Comparison of ENCODE assay signal across 15 cellular contexts in the genomic region with DNA sequence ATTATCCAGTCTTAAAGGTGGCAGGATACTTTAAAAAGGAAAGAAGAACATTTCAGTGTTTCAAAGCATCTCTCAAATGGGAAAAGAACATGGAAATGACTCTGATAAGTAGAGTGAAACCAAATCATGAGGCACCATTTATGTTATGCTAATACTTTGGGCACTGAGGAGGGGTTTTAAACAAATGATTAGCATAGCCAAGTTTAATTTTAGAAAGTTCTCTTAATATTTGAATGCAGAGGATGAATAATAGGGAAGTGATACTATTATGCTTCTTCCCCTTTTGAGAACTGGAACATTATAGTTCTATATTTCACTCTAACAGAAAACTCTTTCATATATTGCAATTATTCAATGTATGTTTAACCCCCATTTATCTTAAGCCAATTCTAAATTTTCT.
DNase-seq lines count a peak whose midpoint lies in the region; ATAC-seq, FAIRE-seq and TF ChIP-seq lines count a peak whose summit lies in the region.
"Had no signal": no experiment of that assay in that cellular context is flagged by ENCODE, and none has a peak within 500 bp of the region (broad histone marks: within the 10 kb centered on the region; RNA-seq: fewer than 3 reads in every experiment).

No MANE protein-coding gene starts in this region.

- no peaks in the 10 kb centered on the region for H3K4me1 Mint-ChIP-seq in effector memory CD8-positive, alpha-beta T cell (ENCODE audit: low read depth in 2 of 2)
- H3K4me1 Mint-ChIP-seq in activated T-cell treated with anti-CD3 and anti-CD28 coated beads, Interleukin-2, amount 50 U/mL, for 4 hours (ENCODE audit: low read depth): no peaks in the 10 kb centered on the region
- H3K4me1 Mint-ChIP-seq: CD4-positive, CD25-positive, alpha-beta regulatory T cell; nephron progenitor cell; WTC11 had no signal

- ATAC-seq in GM18520 (IDR thresholded peaks at IDR 0.05; ENCODE audit: unreplicated experiment) (peak; percentile 67), GM21529 (IDR thresholded peaks at IDR 0.05; ENCODE audit: unreplicated experiment) (peak; percentile 76), HG03103 (IDR thresholded peaks at IDR 0.05; ENCODE audit: low read depth, unreplicated experiment) (peak; percentile 92), left colon (no peak)
- no peak for ATAC-seq in effector memory CD8-positive, alpha-beta T cell (replicated peaks)
- no peak for ATAC-seq in activated T-cell treated with anti-CD3 and anti-CD28 coated beads, Interleukin-2, amount 50 U/mL, for 4 hours
- ATAC-seq: left lung, WTC11 had no signal

- no peaks in the 10 kb centered on the region for H3K79me2 ChIP-seq in SU-DHL-6 (ENCODE audit: insufficient read depth, low read length)

- FAIRE-seq in HTR-8/SVneo (lab: Jason Lieb, UNC): no peak
- FAIRE-seq: GM19239 had no signal

- intact Hi-C loops in left colon (cut with DNase I, micrococcal nuclease): no loop called here

- no peak for TF ChIP-seq CTCF in SU-DHL-6 (IDR thresholded peaks at IDR 0.05; ENCODE audit: insufficient read depth, low read length, poor library complexity, severe bottlenecking)

- no peaks in the 10 kb centered on the region for H4K20me1 ChIP-seq in SU-DHL-6 (ENCODE audit: low read depth, low read length)

- H3K27ac Mint-ChIP-seq in effector memory CD8-positive, alpha-beta T cell: no peak overlapping the region
- H3K27ac Mint-ChIP-seq: CD4-positive, CD25-positive, alpha-beta regulatory T cell; nephron progenitor cell; WTC11 had no signal

- no peak overlapping the region for H3K4me3 Mint-ChIP-seq in effector memory CD8-positive, alpha-beta T cell
- H3K4me3 Mint-ChIP-seq in activated T-cell treated with anti-CD3 and anti-CD28 coated beads, Interleukin-2, amount 50 U/mL, for 4 hours: no peak overlapping the region
- H3K4me3 Mint-ChIP-seq: CD4-positive, CD25-positive, alpha-beta regulatory T cell; nephron progenitor cell; WTC11 had no signal

- H3K27ac ChIP-seq in SU-DHL-6 (ENCODE audit: low read depth, low read length): peak overlapping the region; percentile 65
- H3K27ac ChIP-seq: left lung had no signal

- no peaks in the 10 kb centered on the region for H3K9me2 ChIP-seq in SU-DHL-6 (replicated peaks; ENCODE audit: insufficient read depth, low read length)
- H3K9me2 ChIP-seq: SK-N-SH had no signal

- peak overlapping the region; percentile 5 for H3K4me3 ChIP-seq in SU-DHL-6 (ENCODE audit: insufficient read depth, low read length, poor library complexity, severe bottlenecking)
- H3K4me3 ChIP-seq: left lung had no signal

- H3F3A ChIP-seq in SU-DHL-6 (ENCODE audit: insufficient read depth): no peaks in the 10 kb centered on the region; the same call in 1 of the 2 replicates

- H3K27me3 ChIP-seq in SU-DHL-6 (ENCODE audit: low read length): no peaks in the 10 kb centered on the region
- H3K27me3 ChIP-seq: left lung had no signal

- H3K27me3 Mint-ChIP-seq in effector memory CD8-positive, alpha-beta T cell: no peaks in the 10 kb centered on the region
- no peaks in the 10 kb centered on the region for H3K27me3 Mint-ChIP-seq in activated T-cell treated with anti-CD3 and anti-CD28 coated beads, Interleukin-2, amount 50 U/mL, for 4 hours (ENCODE audit: low read depth)
- H3K27me3 Mint-ChIP-seq: CD4-positive, CD25-positive, alpha-beta regulatory T cell had no signal

- peaks cover 3 to 21% of the 10 kb centered on the region in 2 donors for H3K9me3 Mint-ChIP-seq in effector memory CD8-positive, alpha-beta T cell
- peaks cover 16% of the 10 kb centered on the region for H3K9me3 Mint-ChIP-seq in activated T-cell treated with anti-CD3 and anti-CD28 coated beads, Interleukin-2, amount 50 U/mL, for 4 hours

- H2AFZ ChIP-seq in SU-DHL-6 (ENCODE audit: low read depth, low read length, severe bottlenecking): peak overlapping the region; percentile 71

- peak overlapping the region; percentile 38 for H3K4me2 ChIP-seq in SU-DHL-6 (ENCODE audit: low read depth, low read length, poor library complexity, severe bottlenecking)
- H3K4me2 ChIP-seq: SK-N-SH had no signal

- no peaks in the 10 kb centered on the region; the same call in none of the 2 replicates for H3K36me3 ChIP-seq in SU-DHL-6 (ENCODE audit: low read length)
- H3K36me3 ChIP-seq: left lung had no signal

- DNase-seq in effector memory CD8-positive, alpha-beta T cell: no peak
- DNase-seq in left colon (no peak), HTR-8/SVneo (ENCODE audit: insufficient read length, low spot score) (no peak)
- DNase-seq in activated T-cell treated with anti-CD3 and anti-CD28 coated beads, Interleukin-2, amount 50 U/mL, for 4 hours: no peak
- DNase-seq: CD4-positive, CD25-positive, alpha-beta regulatory T cell; left lung; NCI-H2029; nephron progenitor cell; SK-N-SH had no signal

- H3K9ac ChIP-seq in SU-DHL-6 (ENCODE audit: low read length): no peak overlapping the region
- H3K9ac ChIP-seq: SK-N-SH had no signal

- H3K36me3 Mint-ChIP-seq in effector memory CD8-positive, alpha-beta T cell (ENCODE audit: insufficient read depth): no peaks in the 10 kb centered on the region
- no peaks in the 10 kb centered on the region for H3K36me3 Mint-ChIP-seq in activated T-cell treated with anti-CD3 and anti-CD28 coated beads, Interleukin-2, amount 50 U/mL, for 4 hours (ENCODE audit: insufficient read depth)
- H3K36me3 Mint-ChIP-seq: CD4-positive, CD25-positive, alpha-beta regulatory T cell had no signal

- peaks cover 13% of the 10 kb centered on the region; the same call in 1 of the 2 replicates for H3K9me3 ChIP-seq in SU-DHL-6 (ENCODE audit: insufficient read depth, low read length)
- H3K9me3 ChIP-seq: SK-N-SH had no signal

Comparison
In these comparisons a context has a peak if more than half of its experiments do, and no peak if none do; other contexts are left out.
1. ATAC-seq: peak in GM18520 (single experiment), GM21529 (single experiment) and HG03103 (single experiment); none in effector memory CD8-positive, alpha-beta T cell (single experiment), left colon (single experiment) and activated T-cell treated with anti-CD3 and anti-CD28 coated beads, Interleukin-2, amount 50 U/mL, for 4 hours (0 of 2).